In the genomic region with DNA sequence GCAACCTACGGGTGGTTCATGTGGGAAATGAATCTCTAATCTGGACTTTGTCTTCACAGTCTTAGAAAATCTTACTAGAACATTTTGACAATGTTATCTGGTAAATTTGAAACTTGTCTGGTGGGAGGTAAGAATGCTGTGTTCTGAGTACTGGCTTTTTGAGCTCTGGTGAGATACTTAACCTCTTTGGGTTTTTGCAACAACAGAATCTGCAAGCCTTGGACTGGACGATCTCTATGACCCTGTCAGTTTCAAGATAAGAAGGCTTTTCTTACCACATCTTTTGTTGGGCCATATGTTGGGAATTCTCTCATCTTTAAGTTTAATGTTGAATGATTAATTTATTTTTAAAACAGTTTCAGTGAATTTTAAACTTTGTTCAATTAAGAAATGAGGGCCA, we compare ENCODE assay signal across 34 cellular contexts.
"Had no signal": no experiment of that assay in that cellular context is flagged by ENCODE, and none has a peak within 500 bp of the region (broad histone marks: within the 10 kb centered on the region; RNA-seq: fewer than 3 reads in every experiment).

No MANE protein-coding gene starts in this region.

- H3K4me3 ChIP-seq: adrenal gland, ascending aorta, body of pancreas, breast epithelium, cardiac muscle cell had no signal

- FAIRE-seq: astrocyte, bronchial epithelial cell had no signal

- DNase-seq: activated effector memory CD4-positive, alpha-beta T cell treated with anti-CD3 and anti-CD28 coated beads, Interleukin-2, amount 50 U/mL, for 16 hours; activated effector memory CD4-positive, alpha-beta T cell treated with Interleukin-2 at 50 U/mL for 16 hours; activated gamma-delta T cell; activated gamma-delta T cell treated with Interleukin-2 at 50 U/mL for 16 hours; activated naive CD4-positive, alpha-beta T cell; activated naive CD4-positive, alpha-beta T cell treated with anti-CD3 and anti-CD28 coated beads for 36 hours; activated naive CD4-positive, alpha-beta T cell treated with anti-CD3 and anti-CD28 coated beads, Interleukin-2, amount 10 ng/mL, durations not matched to agents 7 days and 5 days; activated naive CD4-positive, alpha-beta T cell treated with anti-CD3 and anti-CD28 coated beads, Interleukin-2, amount 50 U/mL, for 16 hours; activated naive CD4-positive, alpha-beta T cell treated with Interleukin-2 at 50 U/mL for 16 hours; activated naive CD8-positive, alpha-beta T cell treated with anti-CD3 and anti-CD28 coated beads for 36 hours; activated naive CD8-positive, alpha-beta T cell treated with anti-CD3 and anti-CD28 coated beads, Interleukin-2, amount 10 ng/mL, durations not matched to agents 7 days and 5 days; activated naive CD8-positive, alpha-beta T cell treated with anti-CD3 and anti-CD28 coated beads, Interleukin-2, amount 50 U/mL, for 24 hours; activated T-cell treated with anti-CD3 and anti-CD28 coated beads, Interleukin-2, amount 50 U/mL, for 1 hour; activated T-cell treated with anti-CD3 and anti-CD28 coated beads, Interleukin-2, amount 50 U/mL, for 24 hours; activated T-cell treated with anti-CD3 and anti-CD28 coated beads, Interleukin-2, amount 50 U/mL, for 4 hours; activated T-cell treated with anti-CD3 and anti-CD28 coated beads, Interleukin-2, amount 50 U/mL, for 48 hours; activated T-cell treated with anti-CD3 and anti-CD28 coated beads, Interleukin-2, amount 50 U/mL, for 72 hours; adrenal gland; amniotic stem cell; amygdala; anterior cingulate cortex; aorta; body of pancreas; brain microvascular endothelial cell; caudate nucleus; central memory CD4-positive, alpha-beta T cell; cerebellar nuclear complex had no signal

- ATAC-seq: activated naive CD4-positive, alpha-beta T cell treated with anti-CD3 and anti-CD28 coated beads, Interleukin-2, amount 50 U/mL, for 72 hours; activated naive CD8-positive, alpha-beta T cell treated with anti-CD3 and anti-CD28 coated beads, Interleukin-2, amount 50 U/mL, for 24 hours; activated T-cell treated with anti-CD3 and anti-CD28 coated beads, Interleukin-2, amount 50 U/mL, for 4 hours; activated T-cell treated with anti-CD3 and anti-CD28 coated beads, Interleukin-2, amount 50 U/mL, for 72 hours; activated T-helper 17 cell treated with anti-CD3 and anti-CD28 coated beads, Interleukin-2, amount 50 U/mL, for 72 hours; body of pancreas had no signal

- H3K27me3 ChIP-seq: adrenal gland, ascending aorta, body of pancreas, brain microvascular endothelial cell, breast epithelium, cardiac muscle cell had no signal

- H3K4me1 ChIP-seq: adrenal gland, ascending aorta, body of pancreas, breast epithelium had no signal

- H3K9me3 ChIP-seq: adrenal gland, ascending aorta, body of pancreas, breast epithelium had no signal

- H3K27ac ChIP-seq: adrenal gland, ascending aorta, body of pancreas, brain microvascular endothelial cell, breast epithelium, cardiac muscle cell had no signal

- H3K36me3 ChIP-seq: adrenal gland, brain microvascular endothelial cell, breast epithelium, cardiac muscle cell had no signal
